29 cellular contexts compared by ENCODE assay signal in the genomic region with DNA sequence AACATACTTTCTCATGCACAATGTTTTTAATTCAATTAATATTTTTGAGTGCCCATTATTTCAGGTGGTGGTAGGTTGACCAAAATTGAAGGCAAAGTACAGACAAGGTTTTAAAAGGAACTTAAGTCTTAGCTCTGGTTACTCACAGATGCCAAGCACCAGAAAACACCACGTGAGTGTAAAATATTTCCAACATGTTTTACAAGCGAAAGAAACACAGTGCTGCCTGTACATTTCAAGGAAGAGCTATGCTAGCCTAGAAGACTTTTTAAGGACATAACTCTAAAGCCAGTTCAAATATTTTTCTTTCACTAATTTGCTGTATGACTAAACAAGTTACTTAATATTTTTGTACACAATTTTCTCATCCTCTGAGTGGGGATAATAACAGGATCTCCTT.
"Had no signal": no experiment of that assay in that cellular context is flagged by ENCODE, and none has a peak within 500 bp of the region (broad histone marks: within the 10 kb centered on the region; RNA-seq: fewer than 3 reads in every experiment).

No MANE protein-coding gene starts in this region.

- H3K36me3 Mint-ChIP-seq: mesothelial cell of epicardium; naive B cell; natural killer cell; neural progenitor cell; stimulated activated naive B cell treated with anti-CD40 and anti-IgM and Interleukin-4, amounts not matched to agents 10 μg/mL and 1 μg/mL and 100 μg/mL, for 72 hours had no signal

- DNase-seq: islet precursor cell; left ventricle myocardium inferior; mesendoderm; naive B cell; natural killer cell; nephron progenitor cell; occipital lobe; ovary; retina; right cardiac atrium; stimulated activated CD4-positive, alpha-beta T cell treated with anti-CD3 and anti-CD28 coated beads, Interleukin-12 subunit alpha, Interleukin-12 subunit beta, amount 100 ng/mL, for 4 hours; stimulated activated CD4-positive, alpha-beta T cell treated with anti-CD3 and anti-CD28 coated beads, Interleukin-15, amount 100 ng/mL, for 24 hours; stimulated activated CD4-positive, alpha-beta T cell treated with anti-CD3 and anti-CD28 coated beads, Interleukin-2, amount 100 ng/mL, for 24 hours; stimulated activated CD4-positive, alpha-beta T cell treated with anti-CD3 and anti-CD28 coated beads, Interleukin-4, amount 100 ng/mL, for 1 hour; stimulated activated naive B cell treated with anti-CD40 and anti-IgM and Interleukin-4, amounts not matched to agents 10 μg/mL and 1 μg/mL and 100 μg/mL, for 72 hours; stimulated activated naive CD8-positive, alpha-beta T cell treated with anti-CD3 and anti-CD28 coated beads, Interleukin-15, Interleukin-2, amounts not matched to agents 100 U/mL and 50 U/mL, for 24 hours; stomach; tibial artery; trophoblast cell; upper lobe of right lung had no signal

- H3K27me3 Mint-ChIP-seq: naive B cell; progenitor cell of endocrine pancreas; stimulated activated naive B cell treated with anti-CD40 and anti-IgM and Interleukin-4, amounts not matched to agents 10 μg/mL and 1 μg/mL and 100 μg/mL, for 72 hours had no signal

- H3K9me3 ChIP-seq: neutrophil, ovary, suprapubic skin, thoracic aorta, tibial artery, upper lobe of right lung had no signal

- H3K4me3 ChIP-seq: left ventricle myocardium inferior, lung, neural progenitor cell, ovary, skin epidermis, stomach, suprapubic skin, thoracic aorta, tibial artery, upper lobe of right lung had no signal

- FAIRE-seq: urothelium cell line had no signal

- H3K9ac ChIP-seq: neural progenitor cell had no signal

- H3K36me3 ChIP-seq: left ventricle myocardium inferior, neural progenitor cell, neutrophil, ovary, stomach, suprapubic skin, thoracic aorta, tibial artery, upper lobe of right lung had no signal

- H3K27me3 ChIP-seq: neural progenitor cell, neutrophil, ovary, stomach, suprapubic skin, tibial artery, upper lobe of right lung had no signal

- H3K9me3 Mint-ChIP-seq: nephron progenitor cell had no signal

- H3K27ac Mint-ChIP-seq: mesothelial cell of epicardium; naive B cell; natural killer cell; nephron progenitor cell; neural progenitor cell; progenitor cell of endocrine pancreas; stimulated activated naive B cell treated with anti-CD40 and anti-IgM and Interleukin-4, amounts not matched to agents 10 μg/mL and 1 μg/mL and 100 μg/mL, for 72 hours had no signal

- H3K4me3 Mint-ChIP-seq: mesothelial cell of epicardium; naive B cell; natural killer cell; nephron progenitor cell; neural progenitor cell; stimulated activated naive B cell treated with anti-CD40 and anti-IgM and Interleukin-4, amounts not matched to agents 10 μg/mL and 1 μg/mL and 100 μg/mL, for 72 hours had no signal

- H2AFZ ChIP-seq: neural progenitor cell had no signal

- H3K4me1 Mint-ChIP-seq: mesothelial cell of epicardium; naive B cell; natural killer cell; nephron progenitor cell; neural progenitor cell; stimulated activated naive B cell treated with anti-CD40 and anti-IgM and Interleukin-4, amounts not matched to agents 10 μg/mL and 1 μg/mL and 100 μg/mL, for 72 hours had no signal

- H3K4me1 ChIP-seq: left ventricle myocardium inferior, neural progenitor cell, stomach, suprapubic skin, tibial artery, upper lobe of right lung had no signal

- H3K4me2 ChIP-seq: neural progenitor cell had no signal

- H3K27ac ChIP-seq: left ventricle myocardium inferior, neural progenitor cell, neutrophil, ovary, skin epidermis, stomach, suprapubic skin, thoracic aorta, tibial artery, upper lobe of right lung had no signal
